In genomic region chr21:44892536-44893277, GRCh38 we compare ENCODE assay signal across 8 cellular contexts. TPM values are rescaled to one million over a fixed set of nuclear protein-coding genes. Genes with fewer than 3 reads are reported as not detected.
A peak's percentile ranks its signal among the peaks of the same experiment; 100 is the strongest.
DNase-seq lines count a peak whose midpoint lies in the region; ATAC-seq and TF ChIP-seq lines count a peak whose summit lies in the region.

No MANE protein-coding gene starts in this region.

- no peaks in the 10 kb centered on the region for H3K9me3 Mint-ChIP-seq in CD4-positive, alpha-beta T cell

- H3K4me1 Mint-ChIP-seq in CD4-positive, alpha-beta T cell (ENCODE audit: low read depth) = peaks cover 15% of the 10 kb centered on the region

- ATAC-seq in CD4-positive, alpha-beta T cell (ENCODE audit: poor library complexity) = peak; percentile 94
- peak; percentile 56 for ATAC-seq in HG02588 (IDR thresholded peaks at IDR 0.05; ENCODE audit: unreplicated experiment)
- ATAC-seq in gastroesophageal sphincter = peak; percentile 67
- peak; percentile 65 for ATAC-seq in sciatic nerve
- ATAC-seq in HG03571 (IDR thresholded peaks at IDR 0.05; ENCODE audit: unreplicated experiment) = no peak

- no peaks in the 10 kb centered on the region for H3K27me3 ChIP-seq in CD4-positive, alpha-beta T cell (ENCODE audit: control insufficient read depth, insufficient read depth, low read length)
- H3K27me3 ChIP-seq in Peyer's patch = no peaks in the 10 kb centered on the region
- peaks cover 44% of the 10 kb centered on the region for H3K27me3 ChIP-seq in gastroesophageal sphincter

- H3K36me3 ChIP-seq in Peyer's patch (no peaks in the 10 kb centered on the region), gastroesophageal sphincter (no peaks in the 10 kb centered on the region)

- no peaks in the 10 kb centered on the region for H3K27me3 Mint-ChIP-seq in CD4-positive, alpha-beta T cell

- H3K4me3 ChIP-seq in Peyer's patch = no peak overlapping the region
- H3K4me3 ChIP-seq in gastroesophageal sphincter = no peak overlapping the region

- no peak for TF ChIP-seq POLR2A in Peyer's patch (IDR thresholded peaks at IDR 0.05)
- no peak for TF ChIP-seq POLR2A in gastroesophageal sphincter (IDR thresholded peaks at IDR 0.05)

- WGBS in gastroesophageal sphincter (ENCODE audit: low coverage in 1 of 2), 2 donors = 15% methylated on average over 8 of the region's 15 CpGs; no CpG with 5 or more reads in 1 of the 2 donors

- no peak for TF ChIP-seq EP300 in gastroesophageal sphincter (IDR thresholded peaks at IDR 0.05)

- H3K27ac Mint-ChIP-seq in CD4-positive, alpha-beta T cell = peak overlapping the region; percentile 79

- H3K9me3 ChIP-seq in CD4-positive, alpha-beta T cell (ENCODE audit: control insufficient read depth, low read length) = no peaks in the 10 kb centered on the region
- H3K9me3 ChIP-seq in Peyer's patch = no peaks in the 10 kb centered on the region
- H3K9me3 ChIP-seq in gastroesophageal sphincter = no peaks in the 10 kb centered on the region

- no peak overlapping the region for H3K27ac ChIP-seq in CD4-positive, alpha-beta T cell (ENCODE audit: low read depth, low read length)
- H3K27ac ChIP-seq in Peyer's patch (no peak overlapping the region), gastroesophageal sphincter (no peak overlapping the region)

- POLR2A ChIA-PET in CD4-positive, alpha-beta T cell (lab: Charles Lee) = interaction anchor here (0.6 to 4.6 kb wide), 11 partner anchors 8 to 92 kb away, joined by 3 to 26 read pairs (median 4); partner anchors contain the start of gene SLX9

- CTCF ChIA-PET in CD4-positive, alpha-beta T cell (lab: Charles Lee) = interaction anchor here (0.6 to 5.3 kb wide), 11 partner anchors 15 to 92 kb away, joined by 3 to 56 read pairs (median 3); partner anchors contain the start of genes SLX9 and UBE2G2

- peaks cover 0 to 13% (median 2%) of the 10 kb centered on the region in 4 donors for H3K4me1 ChIP-seq in Peyer's patch
- no peaks in the 10 kb centered on the region for H3K4me1 ChIP-seq in gastroesophageal sphincter

- TF ChIP-seq CTCF in CD4-positive, alpha-beta T cell (IDR thresholded peaks at IDR 0.05) = peak; percentile 94
- TF ChIP-seq CTCF in Peyer's patch (IDR thresholded peaks at IDR 0.05) = peak; percentile 78 to 87 (median 82)
- TF ChIP-seq CTCF in gastroesophageal sphincter (IDR thresholded peaks at IDR 0.05) = peak in 3 of 4 experiments; percentile 83 to 86 (median 84)

- H3K4me3 Mint-ChIP-seq in CD4-positive, alpha-beta T cell = no peak overlapping the region

- intact Hi-C loops in CD4-positive, alpha-beta T cell (cut with DNase I, micrococcal nuclease) = loop anchor here (1.0 to 2.0 kb wide), 4 partner anchors 18 to 92 kb away; no protein-coding TSS in a partner anchor
- intact Hi-C loops in sciatic nerve (cut with DNase I) = no loop called here

- H3K36me3 Mint-ChIP-seq in CD4-positive, alpha-beta T cell (ENCODE audit: low read depth) = peaks cover 54% of the 10 kb centered on the region

- DNase-seq in CD4-positive, alpha-beta T cell = peak; percentile 66 to 86 (median 74)
- DNase-seq in Peyer's patch (peak; percentile 73 to 89 (median 79)), sciatic nerve (ENCODE audit: low spot score) (peak; percentile 81), islet precursor cell (no peak)
- DNase-seq in activated effector memory CD4-positive, alpha-beta T cell treated with Interleukin-2 at 50 U/mL for 16 hours = peak; percentile 70

RNA-seq across cellular contexts. Expression of gene PTTG1IP, which starts 19.2 kb away (rescaled TPM):
- total RNA-seq in CD4-positive, alpha-beta T cell = 10 to 100 TPM; 99.0 to 99.5 TPM
- total RNA-seq in Peyer's patch (100 to 1,000 TPM in 3 of 4 donors, 10 to 100 TPM in 1; 69.3 to 495 (median 390) TPM), gastroesophageal sphincter (100 to 1,000 TPM; 217 to 419 (median 313) TPM), sciatic nerve (192 TPM)

RNA-seq across cellular contexts. Expression of gene ITGB2, which starts 28.0 kb away (rescaled TPM):
- 100 to 1,000 TPM; 283 to 284 TPM for total RNA-seq in CD4-positive, alpha-beta T cell
- total RNA-seq in Peyer's patch (10 to 100 TPM in 3 of 4 donors, 1 to 10 TPM in 1; 9.3 to 58.6 (median 16.4) TPM), gastroesophageal sphincter (100 to 1,000 TPM in 1 of 4 donors, 10 to 100 TPM in 3; 10.4 to 112 (median 41.4) TPM), sciatic nerve (56.7 TPM)

RNA-seq across cellular contexts. Expression of gene SLX9, which starts 47.1 kb away (rescaled TPM):
- total RNA-seq in CD4-positive, alpha-beta T cell = 1 to 10 TPM; 7.7 to 9.1 TPM
- total RNA-seq in Peyer's patch (10 to 100 TPM in 1 of 4 donors, 1 to 10 TPM in 2, not detected in 1; 7.8 to 10.5 (median 10.0) TPM), gastroesophageal sphincter (10 to 100 TPM; 15.7 to 53.9 (median 36.4) TPM), sciatic nerve (17.1 TPM)
